In genomic region chr10:79348640-79348988, GRCh38 we compare ENCODE assay signal across 8 cellular contexts. TPM values are rescaled to one million over a fixed set of nuclear protein-coding genes. Genes with fewer than 3 reads are reported as not detected.
DNase-seq lines count a peak whose midpoint lies in the region; ATAC-seq, FAIRE-seq and TF ChIP-seq lines count a peak whose summit lies in the region.

No MANE protein-coding gene starts in this region.

- peaks cover 18% of the 10 kb centered on the region for H3K36me3 Mint-ChIP-seq in memory B cell

- H3K79me2 ChIP-seq in K562 (ENCODE audit: control insufficient read depth, insufficient read depth, low read length) = peaks cover 39% of the 10 kb centered on the region

- POLR2A ChIA-PET in K562 (lab: Yijun Ruan, JAX) = interaction anchor here (0.5 to 2.7 kb wide), 11 partner anchors 9 to 1301 kb away, joined by 3 to 9 read pairs (median 5); partner anchors contain the start of gene ZCCHC24

- peaks cover 21% of the 10 kb centered on the region for H3K9me1 ChIP-seq in K562 (ENCODE audit: control insufficient read depth, insufficient read depth, low read length)

- H2AFZ ChIP-seq in K562 (ENCODE audit: low read depth, low read length) = no peak overlapping the region

- H3K4me3 ChIP-seq in cardiac muscle cell = peak overlapping the region; percentile 63
- peak overlapping the region; percentile 88 for H3K4me3 ChIP-seq in K562
- peak overlapping the region; percentile 90 for H3K4me3 ChIP-seq in upper lobe of right lung

- no peak for FAIRE-seq in K562 (lab: Jason Lieb, UNC)

- H3K9me3 Mint-ChIP-seq in memory B cell = no peaks in the 10 kb centered on the region

- no peak for ATAC-seq in left cardiac atrium
- no peak for ATAC-seq in K562
- no peak for ATAC-seq in memory B cell (ENCODE audit: low read depth)
- no peak for ATAC-seq in upper lobe of right lung
- no peak for ATAC-seq in HG03280 (IDR thresholded peaks at IDR 0.05; ENCODE audit: unreplicated experiment)

- peak overlapping the region; percentile 88 for H3K4me2 ChIP-seq in K562 (ENCODE audit: insufficient read depth, low read length)

- peak overlapping the region; percentile 95 to 99 for H3K9ac ChIP-seq in K562 (ENCODE audit: insufficient read depth in 1 of 2, low read depth in 2 of 2, low read length in 2 of 2)

- H3K9me3 ChIP-seq in cardiac muscle cell (ENCODE audit: low read depth) (no peaks in the 10 kb centered on the region), K562 (replicated peaks; ENCODE audit: control insufficient read depth, insufficient read depth, low read depth, low read length) (no peaks in the 10 kb centered on the region), upper lobe of right lung (no peaks in the 10 kb centered on the region)

- H3K27ac ChIP-seq in cardiac muscle cell = peak overlapping the region; percentile 81
- peak overlapping the region; percentile 96 for H3K27ac ChIP-seq in K562 (ENCODE audit: extremely low read depth, low read depth, low read length)
- H3K27ac ChIP-seq in upper lobe of right lung = peak overlapping the region; percentile 90

- in situ Hi-C loops in K562 (cut with MboI) = no loop called here

- no peak for TF ChIP-seq RAD21 in K562 (CRISPR knock-in tag; conservative IDR thresholded peaks at IDR 0.05 in 1 of 2, IDR thresholded peaks at IDR 0.05 in 1 of 2)

- H3K4me1 ChIP-seq in cardiac muscle cell (ENCODE audit: low read depth) (peaks cover 38% of the 10 kb centered on the region), K562 (replicated peaks in 1 of 2; ENCODE audit: control insufficient read depth in 2 of 2, insufficient read depth in 2 of 2, low read length in 2 of 2) (peaks cover 25 to 50% of the 10 kb centered on the region in 2 experiments), upper lobe of right lung (peaks cover 20% of the 10 kb centered on the region)

- TF ChIP-seq POLR2A in K562 (conservative IDR thresholded peaks at IDR 0.05) = no peak

- H3K27me3 ChIP-seq in cardiac muscle cell (no peaks in the 10 kb centered on the region), K562 (ENCODE audit: control insufficient read depth in 2 of 2, insufficient read depth in 2 of 2, low read length in 2 of 2) (no peaks in the 10 kb centered on the region), upper lobe of right lung (no peaks in the 10 kb centered on the region)

- H4K20me1 ChIP-seq in K562 (replicated peaks; ENCODE audit: control insufficient read depth, insufficient read depth, low read length) = peaks cover 25% of the 10 kb centered on the region

- TSS peak; percentile 32 for BruUV-seq in K562 (replicated peaks; lab: Mats Ljungman, UMichigan)

- CTCF ChIA-PET in K562 (lab: Yijun Ruan, JAX; ENCODE audit: low intra/inter-chr PET ratio) = no interaction called here

- no peaks in the 10 kb centered on the region for H3K27me3 Mint-ChIP-seq in memory B cell

- peak overlapping the region; percentile 83 for H3K4me3 Mint-ChIP-seq in memory B cell

- WGBS in K562 (ENCODE audit: insufficient coverage, low coverage, missing lambda C conversion rate) = 11% methylated on average over 3 of the region's 3 CpGs

- H3K27ac Mint-ChIP-seq in memory B cell = peak overlapping the region; percentile 95

- intact Hi-C loops in left cardiac atrium (cut with DNase I) (no loop called here), K562 (cut with micrococcal nuclease) (no loop called here), upper lobe of right lung (cut with DNase I) (no loop called here)

- peaks cover 11% of the 10 kb centered on the region for H3K4me1 Mint-ChIP-seq in memory B cell

- H3K36me3 ChIP-seq in cardiac muscle cell (peaks cover 24% of the 10 kb centered on the region), K562 (ENCODE audit: control insufficient read depth, insufficient read depth, low read length) (peaks cover 54% of the 10 kb centered on the region), upper lobe of right lung (peaks cover 47% of the 10 kb centered on the region)

- no peak for TF ChIP-seq EP300 in K562 (IDR thresholded peaks at IDR 0.05; ENCODE audit: low read length)

- DNase-seq in cardiac muscle cell (ENCODE audit: low read depth in 1 of 2, low spot score in 1 of 2) (peak in 1 of 2 donors; percentile 44), left cardiac atrium (no peak), K562 (ENCODE audit: extremely low read depth in 1 of 4, low spot score in 3 of 4) (peak; percentile 24 to 55 (median 40)), memory B cell (ENCODE audit: low spot score in 2 of 2) (no peak), upper lobe of right lung (peak; percentile 46), NCI-H1417 (lab: John Stamatoyannopoulos, UW) (no peak), NOMO-1 treated with DMSO at 0.1 percent for 48 hours (lab: John Stamatoyannopoulos, UW; ENCODE audit: unreplicated experiment) (no peak)

- TF ChIP-seq CTCF in cardiac muscle cell (IDR thresholded peaks at IDR 0.05; ENCODE audit: low read depth, low read length) = no peak
- TF ChIP-seq CTCF in K562 (IDR thresholded peaks at IDR 0.05 in 2 of 3, conservative IDR thresholded peaks at IDR 0.05 in 1 of 3; ENCODE audit: insufficient read depth in 2 of 3, low read depth in 1 of 3, low read length in 3 of 3) = no peak
- no peak for TF ChIP-seq CTCF in upper lobe of right lung (IDR thresholded peaks at IDR 0.05)

TF ChIP-seq in K562, 482 proteins besides CTCF, POLR2A, EP300 and RAD21 (continues in another document):
- TF ChIP-seq HSF4 (CRISPR knock-in tag; IDR thresholded peaks at IDR 0.05; ENCODE audit: borderline replicate concordance) = no peak
- TF ChIP-seq ZNF408 (CRISPR knock-in tag; IDR thresholded peaks at IDR 0.05; ENCODE audit: low read depth) = no peak
- TF ChIP-seq DACH1 (IDR thresholded peaks at IDR 0.05; ENCODE audit: partially characterized antibody) = peak; percentile 26
- TF ChIP-seq STAG1 (CRISPR knock-in tag; IDR thresholded peaks at IDR 0.05; ENCODE audit: borderline replicate concordance) = no peak
- TF ChIP-seq CHD4 (IDR thresholded peaks at IDR 0.05; ENCODE audit: insufficient read depth, insufficient replicate concordance, low read depth, low read length, poor library complexity, severe bottlenecking) = no peak
- TF ChIP-seq ZC3H4 (CRISPR knock-in tag; IDR thresholded peaks at IDR 0.05; ENCODE audit: borderline replicate concordance) = no peak
- no peak for TF ChIP-seq CBX3 (IDR thresholded peaks at IDR 0.05; ENCODE audit: borderline replicate concordance in 1 of 2, low read length in 2 of 2)
- 0 out of 2 replicates have a peak, but pooled peaks have one; percentile 4 for TF ChIP-seq POLR2AphosphoS5 (IDR thresholded peaks at IDR 0.05; ENCODE audit: control insufficient read depth, insufficient read depth, low read depth, low read length)
- TF ChIP-seq ZFP36 (IDR thresholded peaks at IDR 0.05; ENCODE audit: low read depth, low read length, partially characterized antibody) = no peak
- 0 out of 4 replicates have a peak, but pooled peaks of 1 of the 2 experiments have one; percentile 35 for TF ChIP-seq HDAC1 (IDR thresholded peaks at IDR 0.05)
- TF ChIP-seq NFIX (CRISPR knock-in tag; IDR thresholded peaks at IDR 0.05; ENCODE audit: low read depth) = no peak
- TF ChIP-seq, protein P1, sequence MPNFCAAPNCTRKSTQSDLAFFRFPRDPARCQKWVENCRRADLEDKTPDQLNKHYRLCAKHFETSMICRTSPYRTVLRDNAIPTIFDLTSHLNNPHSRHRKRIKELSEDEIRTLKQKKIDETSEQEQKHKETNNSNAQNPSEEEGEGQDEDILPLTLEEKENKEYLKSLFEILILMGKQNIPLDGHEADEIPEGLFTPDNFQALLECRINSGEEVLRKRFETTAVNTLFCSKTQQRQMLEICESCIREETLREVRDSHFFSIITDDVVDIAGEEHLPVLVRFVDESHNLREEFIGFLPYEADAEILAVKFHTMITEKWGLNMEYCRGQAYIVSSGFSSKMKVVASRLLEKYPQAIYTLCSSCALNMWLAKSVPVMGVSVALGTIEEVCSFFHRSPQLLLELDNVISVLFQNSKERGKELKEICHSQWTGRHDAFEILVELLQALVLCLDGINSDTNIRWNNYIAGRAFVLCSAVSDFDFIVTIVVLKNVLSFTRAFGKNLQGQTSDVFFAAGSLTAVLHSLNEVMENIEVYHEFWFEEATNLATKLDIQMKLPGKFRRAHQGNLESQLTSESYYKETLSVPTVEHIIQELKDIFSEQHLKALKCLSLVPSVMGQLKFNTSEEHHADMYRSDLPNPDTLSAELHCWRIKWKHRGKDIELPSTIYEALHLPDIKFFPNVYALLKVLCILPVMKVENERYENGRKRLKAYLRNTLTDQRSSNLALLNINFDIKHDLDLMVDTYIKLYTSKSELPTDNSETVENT (CRISPR knock-in tag; IDR thresholded peaks at IDR 0.05) = no peak
- no peak for TF ChIP-seq TGIF2 (CRISPR knock-in tag; IDR thresholded peaks at IDR 0.05)
- peak; percentile 68 for TF ChIP-seq CBFA2T3 (IDR thresholded peaks at IDR 0.05)
- no peak for TF ChIP-seq MXD1 (CRISPR knock-in tag; IDR thresholded peaks at IDR 0.05; ENCODE audit: borderline replicate concordance, poor library complexity, severe bottlenecking)

RNA-seq across cellular contexts. Expression of gene PPIF, which starts 1.3 kb away (rescaled TPM):
- 86.6 and 101 TPM in 2 replicates for total RNA-seq in cardiac muscle cell
- polyA plus RNA-seq in cardiac muscle cell = 125 and 143 TPM in 2 replicates
- 100 to 1,000 TPM; 110 to 155 TPM for total RNA-seq in left cardiac atrium
- total RNA-seq in K562 (2011; cell fraction: chromatin; rRNA removed; ENCODE audit: low replicate concordance) = 96.3 and 215 TPM in 2 replicates
- 144 and 155 TPM in 2 replicates for total RNA-seq in K562 (2011; cell fraction: nucleolus; rRNA removed)
- 118 and 119 TPM in 2 replicates for total RNA-seq in K562 (2011; cell fraction: nucleoplasm; rRNA removed)
- total RNA-seq in K562 (2014; rRNA removed) = 53.4 and 69.8 TPM in 2 replicates
- 97.7 and 108 TPM in 2 replicates for total RNA-seq in K562 (2014; rRNA removed; fragmentation: Illumina TruSeq; extraction: Trizol)
- total RNA-seq in K562 (2015; rRNA removed; fragmentation: Illumina TruSeq; extraction: Trizol) = 117 and 119 TPM in 2 replicates
- 235 and 239 TPM in 2 replicates for total RNA-seq in K562 (2021)
- polyA plus RNA-seq in K562 (2011; rRNA removed) = 148 and 175 TPM in 2 replicates
- polyA plus RNA-seq in K562 (2011; cell fraction: cytosol; rRNA removed) = 202 and 255 TPM in 2 replicates
- 198 and 337 TPM in 2 replicates for polyA plus RNA-seq in K562 (2011; cell fraction: nucleus; rRNA removed)
- polyA plus RNA-seq in K562 (2012) = 180 and 222 TPM in 2 replicates
- polyA plus RNA-seq in K562 (2014; fragmentation: Illumina TruSeq; extraction: Trizol) = 250 and 287 TPM in 2 replicates
- polyA plus RNA-seq in K562 (2014; fragmentation: Nextera tagmentation; extraction: Ambion mirVana) = 10 to 100 TPM; 40.9 to 51.1 TPM
- polyA plus RNA-seq in K562 (2014; rRNA removed) = 154 and 168 TPM in 2 replicates
- 91.8 and 131 TPM in 2 replicates for polyA minus RNA-seq in K562 (2011; rRNA and poly(A)+ RNA removed)
- 98.9 and 104 TPM in 2 replicates for polyA minus RNA-seq in K562 (2011; cell fraction: cytosol; rRNA and poly(A)+ RNA removed)
- polyA minus RNA-seq in K562 (2011; cell fraction: nucleus; rRNA and poly(A)+ RNA removed) = 116 and 136 TPM in 2 replicates
- 30.7 TPM for total RNA-seq in upper lobe of right lung

Comparison
In these comparisons a context has a peak if more than half of its experiments do, and no peak if none do; other contexts are left out.
1. DNase-seq: peak in K562 (4 of 4) and upper lobe of right lung (single experiment); none in left cardiac atrium (single experiment), memory B cell (0 of 2), NCI-H1417 (0 of 3) and NOMO-1 treated with DMSO at 0.1 percent for 48 hours (single experiment).
2. Peak in every context shown above with its lines, with median percentiles within 50 percentile points of each other: H3K27ac ChIP-seq and H3K4me3 ChIP-seq.